ENCODE assay signal across 29 cellular contexts in genomic region chr2:152375174-152375573, GRCh38.
"Had no signal": no experiment of that assay in that cellular context is flagged by ENCODE, and none has a peak within 500 bp of the region (broad histone marks: within the 10 kb centered on the region; RNA-seq: fewer than 3 reads in every experiment).

No MANE protein-coding gene starts in this region.

- H3K4me3 ChIP-seq: stomach, suprapubic skin, testis, thoracic aorta, thyroid gland, tibial artery, tibial nerve, transverse colon, upper lobe of left lung, upper lobe of right lung, uterus, vagina had no signal

- H3K4me1 Mint-ChIP-seq: stimulated activated effector memory CD8-positive, alpha-beta T cell treated with anti-CD3 and anti-CD28 coated beads, Interleukin-12 subunit alpha, Interleukin-12 subunit beta, amount 100 ng/mL, for 72 hours; stimulated activated naive CD8-positive, alpha-beta T cell treated with anti-CD3 and anti-CD28 coated beads, Interleukin-15, amount 100 ng/mL, for 72 hours had no signal

- DNase-seq: stimulated activated CD4-positive, alpha-beta T cell treated with anti-CD3 and anti-CD28 coated beads, Interleukin-2, amount 100 ng/mL, for 48 hours; stimulated activated CD4-positive, alpha-beta T cell treated with anti-CD3 and anti-CD28 coated beads, Interleukin-4, amount 100 ng/mL, for 1 hour; stimulated activated CD4-positive, alpha-beta T cell treated with anti-CD3 and anti-CD28 coated beads, Interleukin-4, amount 100 ng/mL, for 24 hours; stimulated activated CD4-positive, alpha-beta T cell treated with anti-CD3 and anti-CD28 coated beads, Interleukin-4, amount 100 ng/mL, for 4 hours; stimulated activated CD8-positive, alpha-beta memory T cell treated with anti-CD3 and anti-CD28 coated beads, Interleukin-4, amount 100 ng/mL, for 48 hours; stimulated activated naive B cell treated with anti-CD40 and anti-IgM and Interleukin-4, amounts not matched to agents 10 μg/mL and 1 μg/mL and 100 μg/mL, for 72 hours; stimulated activated naive CD4-positive, alpha-beta T cell; stimulated activated naive CD4-positive, alpha-beta T cell treated with Interleukin-2 at 50 U/mL for 16 hours; stimulated activated naive CD8-positive, alpha-beta T cell treated with anti-CD3 and anti-CD28 coated beads, Interleukin-15, amount 100 ng/mL, for 72 hours; stimulated activated naive CD8-positive, alpha-beta T cell treated with anti-CD3 and anti-CD28 coated beads, Interleukin-15, Interleukin-2, amounts not matched to agents 100 U/mL and 50 U/mL, for 24 hours; stomach; substantia nigra; testis; thyroid gland; tibial artery; transverse colon; trophoblast cell; upper lobe of left lung; upper lobe of right lung; uterus had no signal

- FAIRE-seq: urothelium cell line had no signal

- H3K36me3 ChIP-seq: stomach, suprapubic skin, thoracic aorta, thyroid gland, tibial artery, tibial nerve, transverse colon, upper lobe of left lung, upper lobe of right lung, uterus, vagina had no signal

- H3K4me3 Mint-ChIP-seq: stimulated activated effector memory CD8-positive, alpha-beta T cell treated with anti-CD3 and anti-CD28 coated beads, Interleukin-12 subunit alpha, Interleukin-12 subunit beta, amount 100 ng/mL, for 72 hours; stimulated activated memory B cell treated with anti-CD40 and anti-IgM and Interleukin-4, amounts not matched to agents 10 μg/mL and 1 μg/mL and 100 μg/mL, for 72 hours; stimulated activated naive B cell treated with anti-CD40 and anti-IgM and Interleukin-4, amounts not matched to agents 10 μg/mL and 1 μg/mL and 100 μg/mL, for 72 hours; stimulated activated naive CD8-positive, alpha-beta T cell treated with anti-CD3 and anti-CD28 coated beads, Interleukin-15, amount 100 ng/mL, for 72 hours; stimulated activated naive CD8-positive, alpha-beta T cell treated with anti-CD3 and anti-CD28 coated beads, Interleukin-15, Interleukin-2, amounts not matched to agents 100 ng/mL and 50 ng/mL, for 24 hours; type B pancreatic cell had no signal

- H3K9me3 ChIP-seq: stomach, suprapubic skin, testis, thoracic aorta, thyroid gland, tibial artery, tibial nerve, transverse colon, upper lobe of left lung, upper lobe of right lung, uterus, vagina had no signal

- H3K27me3 Mint-ChIP-seq: type B pancreatic cell had no signal

- H3K27ac Mint-ChIP-seq: stimulated activated effector memory CD8-positive, alpha-beta T cell treated with anti-CD3 and anti-CD28 coated beads, Interleukin-12 subunit alpha, Interleukin-12 subunit beta, amount 100 ng/mL, for 72 hours; stimulated activated memory B cell treated with anti-CD40 and anti-IgM and Interleukin-4, amounts not matched to agents 10 μg/mL and 1 μg/mL and 100 μg/mL, for 72 hours; stimulated activated naive B cell treated with anti-CD40 and anti-IgM and Interleukin-4, amounts not matched to agents 10 μg/mL and 1 μg/mL and 100 μg/mL, for 72 hours; stimulated activated naive CD8-positive, alpha-beta T cell treated with anti-CD3 and anti-CD28 coated beads, Interleukin-15, amount 100 ng/mL, for 72 hours; stimulated activated naive CD8-positive, alpha-beta T cell treated with anti-CD3 and anti-CD28 coated beads, Interleukin-15, Interleukin-2, amounts not matched to agents 100 ng/mL and 50 ng/mL, for 24 hours; type B pancreatic cell had no signal

- H3K36me3 Mint-ChIP-seq: stimulated activated effector memory CD8-positive, alpha-beta T cell treated with anti-CD3 and anti-CD28 coated beads, Interleukin-12 subunit alpha, Interleukin-12 subunit beta, amount 100 ng/mL, for 72 hours; stimulated activated memory B cell treated with anti-CD40 and anti-IgM and Interleukin-4, amounts not matched to agents 10 μg/mL and 1 μg/mL and 100 μg/mL, for 72 hours; stimulated activated naive B cell treated with anti-CD40 and anti-IgM and Interleukin-4, amounts not matched to agents 10 μg/mL and 1 μg/mL and 100 μg/mL, for 72 hours had no signal

- H3K9me3 Mint-ChIP-seq: stimulated activated effector memory CD8-positive, alpha-beta T cell treated with anti-CD3 and anti-CD28 coated beads, Interleukin-12 subunit alpha, Interleukin-12 subunit beta, amount 100 ng/mL, for 72 hours; stimulated activated memory B cell treated with anti-CD40 and anti-IgM and Interleukin-4, amounts not matched to agents 10 μg/mL and 1 μg/mL and 100 μg/mL, for 72 hours; stimulated activated naive B cell treated with anti-CD40 and anti-IgM and Interleukin-4, amounts not matched to agents 10 μg/mL and 1 μg/mL and 100 μg/mL, for 72 hours; stimulated activated naive CD8-positive, alpha-beta T cell treated with anti-CD3 and anti-CD28 coated beads, Interleukin-15, amount 100 ng/mL, for 72 hours; stimulated activated naive CD8-positive, alpha-beta T cell treated with anti-CD3 and anti-CD28 coated beads, Interleukin-15, Interleukin-2, amounts not matched to agents 100 ng/mL and 50 ng/mL, for 24 hours had no signal

- ATAC-seq: stimulated activated effector memory CD8-positive, alpha-beta T cell treated with anti-CD3 and anti-CD28 coated beads, Interleukin-12 subunit alpha, Interleukin-12 subunit beta, amount 100 ng/mL, for 72 hours; stimulated activated memory B cell treated with anti-CD40 and anti-IgM and Interleukin-4, amounts not matched to agents 10 μg/mL and 1 μg/mL and 100 μg/mL, for 72 hours; stimulated activated naive B cell treated with anti-CD40 and anti-IgM and Interleukin-4, amounts not matched to agents 10 μg/mL and 1 μg/mL and 100 μg/mL, for 72 hours; stimulated activated naive CD8-positive, alpha-beta T cell treated with anti-CD3 and anti-CD28 coated beads, Interleukin-15, amount 100 ng/mL, for 72 hours; stimulated activated naive CD8-positive, alpha-beta T cell treated with anti-CD3 and anti-CD28 coated beads, Interleukin-15, Interleukin-2, amounts not matched to agents 100 U/mL and 50 U/mL, for 24 hours; upper lobe of right lung had no signal

- H3K27me3 ChIP-seq: stomach, suprapubic skin, testis, thyroid gland, tibial artery, tibial nerve, transverse colon, upper lobe of left lung, upper lobe of right lung, uterus, vagina had no signal

- H3K27ac ChIP-seq: stomach, suprapubic skin, testis, thoracic aorta, thyroid gland, tibial artery, tibial nerve, transverse colon, upper lobe of left lung, upper lobe of right lung, uterus, vagina had no signal
